In the genomic region with DNA sequence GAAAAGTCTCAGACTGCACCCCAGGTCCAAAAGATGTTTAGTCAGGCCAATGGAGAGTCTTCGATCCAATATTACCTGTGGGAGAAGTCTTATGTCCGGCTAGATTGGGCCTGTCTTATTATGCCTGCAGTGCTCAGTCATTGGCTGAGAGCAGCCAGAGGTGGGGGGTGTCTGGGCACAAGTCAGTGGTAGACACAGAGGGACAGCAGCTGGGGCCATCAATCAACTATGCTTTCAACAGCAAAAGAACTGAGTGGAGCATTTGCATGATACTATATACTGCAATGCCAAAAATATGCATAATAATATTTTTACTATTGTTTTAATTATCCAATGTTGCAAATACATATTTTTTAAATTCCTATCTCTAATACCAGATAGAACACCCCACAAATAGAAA, we compare ENCODE assay signal across 7 cellular contexts.
"Had no signal": no experiment of that assay in that cellular context is flagged by ENCODE, and none has a peak within 500 bp of the region (broad histone marks: within the 10 kb centered on the region; RNA-seq: fewer than 3 reads in every experiment).

No MANE protein-coding gene starts in this region.

- ATAC-seq: HCT116, K562 had no signal

- DNase-seq: GM23248, GOT3, H7, HFFc6, IMR-90 had no signal
